24 cellular contexts compared by ENCODE assay signal in genomic region chr4:101183658-101184373, GRCh38.
DNase-seq lines count a peak whose midpoint lies in the region; ATAC-seq, FAIRE-seq and TF ChIP-seq lines count a peak whose summit lies in the region.
"Had no signal": no experiment of that assay in that cellular context is flagged by ENCODE, and none has a peak within 500 bp of the region (broad histone marks: within the 10 kb centered on the region; RNA-seq: fewer than 3 reads in every experiment).

No MANE protein-coding gene starts in this region.

- no peak overlapping the region for H3K4me2 ChIP-seq in SK-N-SH
- H3K4me2 ChIP-seq: neural progenitor cell had no signal

- peaks cover 3% of the 10 kb centered on the region for H3F3A ChIP-seq in SK-N-SH (replicated peaks; ENCODE audit: insufficient read depth)

- H2AFZ ChIP-seq in SK-N-SH (ENCODE audit: low read depth): no peak overlapping the region
- H2AFZ ChIP-seq: neural progenitor cell had no signal

- no peaks in the 10 kb centered on the region for H3K27me3 ChIP-seq in SK-N-SH (ENCODE audit: insufficient read depth)
- H3K27me3 ChIP-seq: cardiac muscle cell, neural progenitor cell, right atrium auricular region, upper lobe of right lung had no signal

- no peaks in the 10 kb centered on the region for H4K20me1 ChIP-seq in SK-N-SH (ENCODE audit: insufficient read depth)

- ATAC-seq in SK-N-SH treated with all-trans-retinoic acid at 6 μM for 48 hours: no peak
- ATAC-seq: HepG2, upper lobe of right lung had no signal

- no peak for TF ChIP-seq EP300 in SK-N-SH (IDR thresholded peaks at IDR 0.05; ENCODE audit: borderline replicate concordance in 1 of 2, low read depth in 1 of 2, low read length in 1 of 2)

- no peak overlapping the region for H3K4me3 Mint-ChIP-seq in type B pancreatic cell
- H3K4me3 Mint-ChIP-seq: activated CD4-positive, alpha-beta memory T cell treated with anti-CD3 and anti-CD28 coated beads, Interleukin-2, amount 10 ng/mL, durations not matched to agents 7 days and 5 days; activated naive CD8-positive, alpha-beta T cell treated with anti-CD3 and anti-CD28 coated beads, Interleukin-2, amount 10 ng/mL, durations not matched to agents 7 days and 5 days; neural progenitor cell; stimulated activated naive CD8-positive, alpha-beta T cell treated with anti-CD3 and anti-CD28 coated beads, Interleukin-15, Interleukin-2, amounts not matched to agents 100 ng/mL and 50 ng/mL, for 24 hours had no signal

- peaks cover 0 to 4% of the 10 kb centered on the region in 2 experiments; a peak in 2 of 4 replicates for H3K4me1 ChIP-seq in SK-N-SH (ENCODE audit: control insufficient read depth in 1 of 2, insufficient read depth in 2 of 2, low read depth in 1 of 2, low read length in 1 of 2)
- H3K4me1 ChIP-seq: right atrium auricular region, upper lobe of right lung had no signal

- no peaks in the 10 kb centered on the region for H3K4me1 Mint-ChIP-seq in type B pancreatic cell (ENCODE audit: unreplicated experiment)

- H3K9me3 Mint-ChIP-seq in type B pancreatic cell: peaks cover 16% of the 10 kb centered on the region

- WGBS in SK-N-SH (ENCODE audit: low lambda C conversion rate): 94% methylated on average over 3 of the region's 3 CpGs

- no peaks in the 10 kb centered on the region for H3K9me2 ChIP-seq in SK-N-SH

- peaks cover 22% of the 10 kb centered on the region for H3K79me2 ChIP-seq in SK-N-SH (ENCODE audit: insufficient read depth)

- H3K27me3 Mint-ChIP-seq in type B pancreatic cell: no peaks in the 10 kb centered on the region
- H3K27me3 Mint-ChIP-seq: activated CD4-positive, alpha-beta memory T cell treated with anti-CD3 and anti-CD28 coated beads, Interleukin-2, amount 10 ng/mL, durations not matched to agents 7 days and 5 days; activated naive CD8-positive, alpha-beta T cell treated with anti-CD3 and anti-CD28 coated beads, Interleukin-2, amount 10 ng/mL, durations not matched to agents 7 days and 5 days; stimulated activated naive CD8-positive, alpha-beta T cell treated with anti-CD3 and anti-CD28 coated beads, Interleukin-15, Interleukin-2, amounts not matched to agents 100 ng/mL and 50 ng/mL, for 24 hours had no signal

- DNase-seq in SK-N-SH (no peak), RCC 7860 (ENCODE audit: low spot score) (peak; percentile 65), fibroblast of the aortic adventitia (ENCODE audit: low read depth) (peak; percentile 10), type B pancreatic cell (ENCODE audit: extremely low spot score, unreplicated experiment) (no peak), HuH-7 (ENCODE audit: low spot score) (no peak), epidermal melanocyte (ENCODE audit: insufficient read length, low spot score) (no peak)
- no peak for DNase-seq in activated CD4-positive, alpha-beta T cell treated with anti-CD3 and anti-CD28 coated beads for 1 hour
- DNase-seq: activated CD4-positive, alpha-beta memory T cell treated with anti-CD3 and anti-CD28 coated beads, Interleukin-2, amount 10 ng/mL, durations not matched to agents 7 days and 5 days; activated naive CD8-positive, alpha-beta T cell treated with anti-CD3 and anti-CD28 coated beads, Interleukin-2, amount 10 ng/mL, durations not matched to agents 7 days and 5 days; C1 segment of cervical spinal cord; effector CD4-positive, alpha-beta T cell; hypothalamus; midbrain; NCI-H1048; NCI-H2081; NCI-H524 treated with DMSO at 0.1 percent for 48 hours; upper lobe of right lung had no signal

- POLR2A ChIA-PET in SK-N-SH (lab: Yijun Ruan, JAX): no interaction called here

- no peaks in the 10 kb centered on the region for H3K9me3 ChIP-seq in SK-N-SH
- H3K9me3 ChIP-seq: right atrium auricular region, upper lobe of right lung had no signal

- CTCF ChIA-PET in SK-N-SH (lab: Yijun Ruan, JAX): interaction anchor here (1.0 kb wide), 1 partner anchor 14 kb away, joined by 3 read pairs; no protein-coding TSS in a partner anchor

- H3K4me3 ChIP-seq in SK-N-SH (ENCODE audit: low read depth in 2 of 2, low read length in 1 of 2) (no peak overlapping the region), fibroblast of the aortic adventitia (ENCODE audit: low read depth, low read length) (no peak overlapping the region)
- H3K4me3 ChIP-seq: cardiac muscle cell, neural progenitor cell, right atrium auricular region, upper lobe of right lung had no signal

- TF ChIP-seq RAD21 in SK-N-SH (IDR thresholded peaks at IDR 0.05; ENCODE audit: low read length): no peak

- peak; percentile 61 for FAIRE-seq in RCC 7860 (lab: Jason Lieb, UNC)
- FAIRE-seq: HepG2, TTC549 had no signal

- TF ChIP-seq CTCF in SK-N-SH (IDR thresholded peaks at IDR 0.05) (no peak), fibroblast of the aortic adventitia (IDR thresholded peaks at IDR 0.05; ENCODE audit: insufficient read depth, low read length) (no peak), type B pancreatic cell (conservative IDR thresholded peaks at IDR 0.05) (no peak)

- no peaks in the 10 kb centered on the region for H3K36me3 ChIP-seq in SK-N-SH (replicated peaks in 1 of 2; ENCODE audit: control insufficient read depth in 1 of 2, insufficient read depth in 2 of 2, low read length in 1 of 2)
- H3K36me3 ChIP-seq: cardiac muscle cell, neural progenitor cell, right atrium auricular region, upper lobe of right lung had no signal

- peak overlapping the region; percentile 5 for H3K27ac Mint-ChIP-seq in type B pancreatic cell
- H3K27ac Mint-ChIP-seq: activated CD4-positive, alpha-beta memory T cell treated with anti-CD3 and anti-CD28 coated beads, Interleukin-2, amount 10 ng/mL, durations not matched to agents 7 days and 5 days; activated naive CD8-positive, alpha-beta T cell treated with anti-CD3 and anti-CD28 coated beads, Interleukin-2, amount 10 ng/mL, durations not matched to agents 7 days and 5 days; neural progenitor cell; stimulated activated naive CD8-positive, alpha-beta T cell treated with anti-CD3 and anti-CD28 coated beads, Interleukin-15, Interleukin-2, amounts not matched to agents 100 ng/mL and 50 ng/mL, for 24 hours had no signal

- no peak overlapping the region for H3K27ac ChIP-seq in SK-N-SH (ENCODE audit: low read depth in 2 of 2, low read length in 1 of 2)
- H3K27ac ChIP-seq: cardiac muscle cell, neural progenitor cell, right atrium auricular region, upper lobe of right lung had no signal

- H3K9ac ChIP-seq in SK-N-SH: no peak overlapping the region
- H3K9ac ChIP-seq: neural progenitor cell had no signal

- peaks cover 13% of the 10 kb centered on the region for H3K36me3 Mint-ChIP-seq in type B pancreatic cell

TF ChIP-seq in SK-N-SH, 30 proteins besides CTCF, POLR2A, EP300 and RAD21:
- TF ChIP-seq FOXJ3 (CRISPR knock-in tag; IDR thresholded peaks at IDR 0.05) (no peak), FOSL2 (IDR thresholded peaks at IDR 0.05; ENCODE audit: borderline replicate concordance, low read depth) (peak; percentile 28; the same call in 1 of the 2 replicates)

TF ChIP-seq in SK-N-SH treated with all-trans-retinoic acid at 6 μM for 48 hours, 23 proteins besides CTCF, POLR2A, EP300 and RAD21 (continues in another document):
- TF ChIP-seq ZNF70 (CRISPR knock-in tag; IDR thresholded peaks at IDR 0.05): no peak
- TF ChIP-seq, protein P1, sequence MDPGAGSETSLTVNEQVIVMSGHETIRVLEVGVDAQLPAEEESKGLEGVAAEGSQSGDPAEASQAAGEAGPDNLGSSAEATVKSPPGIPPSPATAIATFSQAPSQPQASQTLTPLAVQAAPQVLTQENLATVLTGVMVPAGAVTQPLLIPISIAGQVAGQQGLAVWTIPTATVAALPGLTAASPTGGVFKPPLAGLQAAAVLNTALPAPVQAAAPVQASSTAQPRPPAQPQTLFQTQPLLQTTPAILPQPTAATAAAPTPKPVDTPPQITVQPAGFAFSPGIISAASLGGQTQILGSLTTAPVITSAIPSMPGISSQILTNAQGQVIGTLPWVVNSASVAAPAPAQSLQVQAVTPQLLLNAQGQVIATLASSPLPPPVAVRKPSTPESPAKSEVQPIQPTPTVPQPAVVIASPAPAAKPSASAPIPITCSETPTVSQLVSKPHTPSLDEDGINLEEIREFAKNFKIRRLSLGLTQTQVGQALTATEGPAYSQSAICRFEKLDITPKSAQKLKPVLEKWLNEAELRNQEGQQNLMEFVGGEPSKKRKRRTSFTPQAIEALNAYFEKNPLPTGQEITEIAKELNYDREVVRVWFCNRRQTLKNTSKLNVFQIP (CRISPR knock-in tag; IDR thresholded peaks at IDR 0.05; ENCODE audit: borderline replicate concordance, low read depth): no peak
- TF ChIP-seq, protein P2, sequence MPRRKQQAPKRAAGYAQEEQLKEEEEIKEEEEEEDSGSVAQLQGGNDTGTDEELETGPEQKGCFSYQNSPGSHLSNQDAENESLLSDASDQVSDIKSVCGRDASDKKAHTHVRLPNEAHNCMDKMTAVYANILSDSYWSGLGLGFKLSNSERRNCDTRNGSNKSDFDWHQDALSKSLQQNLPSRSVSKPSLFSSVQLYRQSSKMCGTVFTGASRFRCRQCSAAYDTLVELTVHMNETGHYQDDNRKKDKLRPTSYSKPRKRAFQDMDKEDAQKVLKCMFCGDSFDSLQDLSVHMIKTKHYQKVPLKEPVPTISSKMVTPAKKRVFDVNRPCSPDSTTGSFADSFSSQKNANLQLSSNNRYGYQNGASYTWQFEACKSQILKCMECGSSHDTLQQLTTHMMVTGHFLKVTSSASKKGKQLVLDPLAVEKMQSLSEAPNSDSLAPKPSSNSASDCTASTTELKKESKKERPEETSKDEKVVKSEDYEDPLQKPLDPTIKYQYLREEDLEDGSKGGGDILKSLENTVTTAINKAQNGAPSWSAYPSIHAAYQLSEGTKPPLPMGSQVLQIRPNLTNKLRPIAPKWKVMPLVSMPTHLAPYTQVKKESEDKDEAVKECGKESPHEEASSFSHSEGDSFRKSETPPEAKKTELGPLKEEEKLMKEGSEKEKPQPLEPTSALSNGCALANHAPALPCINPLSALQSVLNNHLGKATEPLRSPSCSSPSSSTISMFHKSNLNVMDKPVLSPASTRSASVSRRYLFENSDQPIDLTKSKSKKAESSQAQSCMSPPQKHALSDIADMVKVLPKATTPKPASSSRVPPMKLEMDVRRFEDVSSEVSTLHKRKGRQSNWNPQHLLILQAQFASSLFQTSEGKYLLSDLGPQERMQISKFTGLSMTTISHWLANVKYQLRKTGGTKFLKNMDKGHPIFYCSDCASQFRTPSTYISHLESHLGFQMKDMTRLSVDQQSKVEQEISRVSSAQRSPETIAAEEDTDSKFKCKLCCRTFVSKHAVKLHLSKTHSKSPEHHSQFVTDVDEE (CRISPR knock-in tag; IDR thresholded peaks at IDR 0.05): no peak
- TF ChIP-seq GLIS3 (CRISPR knock-in tag; IDR thresholded peaks at IDR 0.05): no peak
- TF ChIP-seq SNAI2 (CRISPR knock-in tag; IDR thresholded peaks at IDR 0.05): no peak
- TF ChIP-seq ZFP3 (CRISPR knock-in tag; IDR thresholded peaks at IDR 0.05): no peak
- no peak for TF ChIP-seq ZNF565 (CRISPR knock-in tag; conservative IDR thresholded peaks at IDR 0.05; ENCODE audit: low read depth)
- no peak for TF ChIP-seq RARB (CRISPR knock-in tag; IDR thresholded peaks at IDR 0.05)
- no peak for TF ChIP-seq PPARA (CRISPR knock-in tag; IDR thresholded peaks at IDR 0.05; ENCODE audit: borderline replicate concordance)

Comparison
In these comparisons a context has a peak if more than half of its experiments do, and no peak if none do; other contexts are left out.
1. DNase-seq: peak in RCC 7860 (single experiment) and fibroblast of the aortic adventitia (single experiment); none in SK-N-SH (single experiment), type B pancreatic cell (single experiment), activated CD4-positive, alpha-beta T cell treated with anti-CD3 and anti-CD28 coated beads for 1 hour (single experiment), HuH-7 (single experiment) and epidermal melanocyte (single experiment).